2 cellular contexts compared by ENCODE assay signal in genomic region chr1:211735208-211736170, GRCh38.
A peak's percentile ranks its signal among the peaks of the same experiment; 100 is the strongest.
TF ChIP-seq lines count a peak whose summit lies in the region.

No MANE protein-coding gene starts in this region.

TF ChIP-seq in HEK293, 187 proteins besides CTCF, POLR2A, EP300 and RAD21 (continued from another document and continues in another):
- TF ChIP-seq OVOL3 (tag by site-specific recombination; IDR thresholded peaks at IDR 0.05) (no peak), ZNF175 (tag by site-specific recombination; IDR thresholded peaks at IDR 0.05) (no peak), ZBTB44 (tag by site-specific recombination; IDR thresholded peaks at IDR 0.05) (no peak), BCL11B (tag by site-specific recombination; IDR thresholded peaks at IDR 0.05; ENCODE audit: low read depth) (no peak), ZNF501 (tag by site-specific recombination; IDR thresholded peaks at IDR 0.05) (no peak; the same call in 1 of the 2 replicates), ZNF571 (tag by site-specific recombination; IDR thresholded peaks at IDR 0.05) (no peak), ZNF239 (tag by site-specific recombination; IDR thresholded peaks at IDR 0.05) (no peak), ZNF530 (tag by site-specific recombination; IDR thresholded peaks at IDR 0.05; ENCODE audit: low read depth) (no peak), ZNF48 (tag by site-specific recombination; IDR thresholded peaks at IDR 0.05) (no peak), ZNF707 (tag by site-specific recombination; IDR thresholded peaks at IDR 0.05) (no peak), ZNF768 (tag by site-specific recombination; IDR thresholded peaks at IDR 0.05) (no peak), ZNF645 (tag by site-specific recombination; IDR thresholded peaks at IDR 0.05) (no peak), MZF1 (tag by site-specific recombination; IDR thresholded peaks at IDR 0.05; ENCODE audit: borderline replicate concordance) (no peak), GLIS1 (tag by site-specific recombination; IDR thresholded peaks at IDR 0.05) (peak; percentile 97), ZNF184 (tag by site-specific recombination; IDR thresholded peaks at IDR 0.05) (no peak), ZNF558 (tag by site-specific recombination; IDR thresholded peaks at IDR 0.05) (peak; percentile 75), SETDB1 (IDR thresholded peaks at IDR 0.05; ENCODE audit: insufficient read length, low read length) (no peak), ZBTB7A (tag by site-specific recombination; IDR thresholded peaks at IDR 0.05; ENCODE audit: low read depth) (no peak), SCRT1 (tag by site-specific recombination; IDR thresholded peaks at IDR 0.05; ENCODE audit: borderline replicate concordance) (no peak), ZNF658 (tag by site-specific recombination; IDR thresholded peaks at IDR 0.05) (no peak), ZNF433 (tag by site-specific recombination; IDR thresholded peaks at IDR 0.05; ENCODE audit: low read depth) (no peak), ZBTB26 (tag by site-specific recombination; optimal IDR thresholded peaks at IDR 0.05) (peak; percentile 17), ZNF747 (tag by site-specific recombination; IDR thresholded peaks at IDR 0.05) (no peak), ZNF214 (tag by site-specific recombination; IDR thresholded peaks at IDR 0.05; ENCODE audit: borderline replicate concordance) (no peak), ZNF426 (tag by site-specific recombination; IDR thresholded peaks at IDR 0.05) (no peak), ZNF639 (tag by site-specific recombination; IDR thresholded peaks at IDR 0.05) (peak; percentile 78; the same call in 1 of the 2 replicates), ZNF777 (tag by site-specific recombination; IDR thresholded peaks at IDR 0.05; ENCODE audit: borderline replicate concordance) (no peak), SP2 (tag by site-specific recombination; IDR thresholded peaks at IDR 0.05) (no peak), KLF10 (tag by site-specific recombination; IDR thresholded peaks at IDR 0.05) (no peak), BCL11A (tag by site-specific recombination; IDR thresholded peaks at IDR 0.05; ENCODE audit: low read depth) (peak; percentile 70; the same call in 1 of the 2 replicates)

TF ChIP-seq in SK-N-SH, 30 proteins besides CTCF, POLR2A, EP300 and RAD21 (continued from another document):
- TF ChIP-seq REST (IDR thresholded peaks at IDR 0.05; ENCODE audit: low read depth, low read length): peak; percentile 41; the same call in 1 of the 2 replicates
- TF ChIP-seq ELF1 (IDR thresholded peaks at IDR 0.05): no peak
- 0 out of 2 replicates have a peak, but pooled peaks have one; percentile 23 for TF ChIP-seq MAX (IDR thresholded peaks at IDR 0.05; ENCODE audit: low read depth)
- no peak for TF ChIP-seq GATA2 (CRISPR knock-in tag; IDR thresholded peaks at IDR 0.05)
